21 cellular contexts compared by ENCODE assay signal in the genomic region with DNA sequence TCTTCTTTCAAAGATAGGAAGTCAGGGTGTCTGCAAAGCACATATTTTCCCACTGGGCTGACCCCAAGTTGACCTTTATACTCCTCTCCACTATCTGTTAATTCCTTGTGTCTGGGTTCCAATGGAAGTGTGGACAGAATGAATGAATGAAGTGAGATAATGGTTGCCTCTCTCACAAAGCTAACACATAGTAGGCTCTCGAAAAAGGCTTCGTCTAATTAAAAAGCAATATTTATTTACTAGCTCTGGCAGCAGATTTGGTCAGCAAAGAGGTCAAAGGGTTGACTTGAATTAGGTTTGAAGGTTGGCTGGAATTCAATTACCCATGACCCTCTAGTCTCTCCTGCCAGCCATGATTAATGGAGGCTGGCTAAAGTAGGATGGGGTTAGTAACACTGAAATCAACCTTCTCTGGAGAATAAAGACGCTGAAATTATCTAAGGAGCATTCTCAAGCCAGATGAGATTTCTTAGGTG.
DNase-seq lines count a peak whose midpoint lies in the region; ATAC-seq, FAIRE-seq and TF ChIP-seq lines count a peak whose summit lies in the region.
"Had no signal": no experiment of that assay in that cellular context is flagged by ENCODE, and none has a peak within 500 bp of the region (broad histone marks: within the 10 kb centered on the region; RNA-seq: fewer than 3 reads in every experiment).

No MANE protein-coding gene starts in this region.

- H2AFZ ChIP-seq in HepG2 (ENCODE audit: low read length), result no peak overlapping the region

- TF ChIP-seq CTCF in HepG2 (CRISPR knock-in tag; IDR thresholded peaks at IDR 0.05), result no peak
- no peak for TF ChIP-seq CTCF in right lobe of liver (IDR thresholded peaks at IDR 0.05)
- no peak for TF ChIP-seq CTCF in uterus (IDR thresholded peaks at IDR 0.05)

- CTCF ChIA-PET in HepG2 (lab: Yijun Ruan, JAX; ENCODE audit: low intra/inter-chr PET ratio, low total read pairs), result no interaction called here

- peak overlapping the region; percentile 96 for H3K27ac ChIP-seq in HepG2 (ENCODE audit: extremely low read length, insufficient read depth, low read length)
- H3K27ac ChIP-seq in right lobe of liver, result peak overlapping the region in 1 of 3 donors; percentile 10
- H3K27ac ChIP-seq in muscle layer of duodenum (ENCODE audit: low read length), result peak overlapping the region; percentile 28
- peak overlapping the region; percentile 4 to 39 for H3K27ac ChIP-seq in uterus
- H3K27ac ChIP-seq: HL-60, RWPE1 had no signal

- no peaks in the 10 kb centered on the region for H3K36me3 Mint-ChIP-seq in T-helper 2 cell treated with Interferon-gamma antibody and Interleukin-4, amounts not matched to agents 5 μg/mL and 100 μg/mL, for 36 hours (ENCODE audit: low read depth)
- H3K36me3 Mint-ChIP-seq: CD4-positive, alpha-beta memory T cell had no signal

- no peaks in the 10 kb centered on the region for H3K79me2 ChIP-seq in HepG2 (ENCODE audit: insufficient read depth, low read length)

- H3K4me1 Mint-ChIP-seq in T-helper 2 cell treated with Interferon-gamma antibody and Interleukin-4, amounts not matched to agents 5 μg/mL and 100 μg/mL, for 36 hours (ENCODE audit: low read depth), result peaks cover 3% of the 10 kb centered on the region

- H4K20me1 ChIP-seq in HepG2 (ENCODE audit: insufficient read depth, low read length), result no peaks in the 10 kb centered on the region

- H3K9ac ChIP-seq in HepG2 (ENCODE audit: insufficient read depth, low read depth, low read length), result no peak overlapping the region

- no peaks in the 10 kb centered on the region for H3K27me3 Mint-ChIP-seq in T-helper 2 cell treated with Interferon-gamma antibody and Interleukin-4, amounts not matched to agents 5 μg/mL and 100 μg/mL, for 36 hours (ENCODE audit: low read depth)
- H3K27me3 Mint-ChIP-seq: CD4-positive, alpha-beta memory T cell had no signal

- no peak for TF ChIP-seq RAD21 in HepG2 (CRISPR knock-in tag; IDR thresholded peaks at IDR 0.05)

- no peaks in the 10 kb centered on the region for H3K27me3 ChIP-seq in HepG2 (ENCODE audit: control insufficient read depth in 1 of 2, insufficient read depth in 2 of 2, low read length in 2 of 2)
- H3K27me3 ChIP-seq in right lobe of liver, result no peaks in the 10 kb centered on the region
- H3K27me3 ChIP-seq in muscle layer of duodenum (ENCODE audit: low read depth, low read length), result no peaks in the 10 kb centered on the region
- H3K27me3 ChIP-seq in uterus, result no peaks in the 10 kb centered on the region
- H3K27me3 ChIP-seq: BE2C had no signal

- no TSS peak for BruUV-seq in HepG2 (replicated peaks; lab: Mats Ljungman, UMichigan)

- TF ChIP-seq POLR2A in HepG2 (IDR thresholded peaks at IDR 0.05; ENCODE audit: insufficient read depth in 1 of 2, low read depth in 2 of 2, low read length in 2 of 2) (no peak), right lobe of liver (IDR thresholded peaks at IDR 0.05) (no peak), erythroblast (IDR thresholded peaks at IDR 0.05; ENCODE audit: low read length) (no peak), uterus (IDR thresholded peaks at IDR 0.05) (no peak)

- DNase-seq in HepG2 (ENCODE audit: low spot score) (no peak), right lobe of liver (no peak), erythroblast (lab: John Stamatoyannopoulos, UW) (peak; percentile 22 to 29), uterus (no peak), T-helper 9 cell (no peak)
- DNase-seq in T-helper 2 cell treated with Interferon-gamma antibody and Interleukin-4, amounts not matched to agents 5 μg/mL and 100 μg/mL, for 36 hours (ENCODE audit: low spot score), result no peak
- DNase-seq: 8988T; BE2C; CD4-positive, alpha-beta memory T cell; DMS79; H7; KBM-7; NCI-H1436 treated with DMSO at 0.1 percent for 48 hours; NCI-H2029 treated with DMSO at 0.1 percent for 48 hours; NCI-H2171 treated with DMSO at 0.1 percent for 48 hours; NCI-H774; PC-3 had no signal

- POLR2A ChIA-PET in HepG2 (lab: Yijun Ruan, JAX), result no interaction called here

- no peaks in the 10 kb centered on the region for H3K36me3 ChIP-seq in HepG2 (replicated peaks in 1 of 2; ENCODE audit: control insufficient read depth in 1 of 2, insufficient read depth in 2 of 2, low read length in 2 of 2)
- H3K36me3 ChIP-seq in right lobe of liver, result no peaks in the 10 kb centered on the region
- no peaks in the 10 kb centered on the region for H3K36me3 ChIP-seq in muscle layer of duodenum (ENCODE audit: control insufficient read depth in 1 of 2, insufficient read depth in 2 of 2, low read length in 2 of 2)
- H3K36me3 ChIP-seq in uterus, result no peaks in the 10 kb centered on the region
- H3K36me3 ChIP-seq: BE2C had no signal

- 83% methylated on average over 3 of the region's 3 CpGs for WGBS in HepG2 (ENCODE audit: low lambda C conversion rate)
- WGBS in right lobe of liver (ENCODE audit: insufficient coverage, low coverage, low lambda C conversion rate, missing lambda C conversion rate), result 30% methylated on average over 3 of the region's 3 CpGs

- TF ChIP-seq EP300 in HepG2 (IDR thresholded peaks at IDR 0.05; ENCODE audit: low read depth in 2 of 2, low read length in 2 of 2) (no peak), HepG2 (CRISPR knock-in tag; IDR thresholded peaks at IDR 0.05; ENCODE audit: borderline replicate concordance) (no peak)

- H3K27ac Mint-ChIP-seq in T-helper 2 cell treated with Interferon-gamma antibody and Interleukin-4, amounts not matched to agents 5 μg/mL and 100 μg/mL, for 36 hours, result no peak overlapping the region

- intact Hi-C loops in HepG2 (cut with micrococcal nuclease; ENCODE audit: unreplicated experiment), result no loop called here
- intact Hi-C loops in right lobe of liver (cut with DNase I), result loop anchor here (10.0 kb wide), 2 partner anchors 59 to 281 kb away; a partner anchor contains a TSS
- intact Hi-C loops in uterus (cut with DNase I; ENCODE audit: low total_unique reads), result no loop called here

- no peak overlapping the region for H3K4me2 ChIP-seq in HepG2 (ENCODE audit: low read depth, low read length)

- no peak overlapping the region for H3K4me3 Mint-ChIP-seq in T-helper 2 cell treated with Interferon-gamma antibody and Interleukin-4, amounts not matched to agents 5 μg/mL and 100 μg/mL, for 36 hours
- H3K4me3 Mint-ChIP-seq: CD4-positive, alpha-beta memory T cell had no signal

- in situ Hi-C loops in HepG2 (cut with HindIII; ENCODE audit: extremely low pct_ligation_motif_present, low pct_unique_long_range_greater_than_20kb), result no loop called here

- 0 out of 2 replicates have a peak, but pooled peaks cover 4% of the 10 kb centered on the region for H3K9me3 ChIP-seq in HepG2 (ENCODE audit: low read length)
- no peaks in the 10 kb centered on the region for H3K9me3 ChIP-seq in right lobe of liver
- H3K9me3 ChIP-seq in muscle layer of duodenum (ENCODE audit: control insufficient read depth in 1 of 2, low read length in 2 of 2), result no peaks in the 10 kb centered on the region
- H3K9me3 ChIP-seq in uterus, result no peaks in the 10 kb centered on the region
- H3K9me3 ChIP-seq: BE2C had no signal

- H3K4me1 ChIP-seq in HepG2 (ENCODE audit: insufficient read depth, low read length) (peaks cover 64% of the 10 kb centered on the region), right lobe of liver (peaks cover 0 to 44% (median 19%) of the 10 kb centered on the region in 4 donors), muscle layer of duodenum (ENCODE audit: control insufficient read depth in 1 of 2, insufficient read depth in 2 of 2, low read length in 2 of 2) (peaks cover 15 to 16% of the 10 kb centered on the region in 2 donors), uterus (peaks cover 8 to 26% of the 10 kb centered on the region in 2 donors)

- H3K4me3 ChIP-seq in HepG2 (replicated peaks in 1 of 3; ENCODE audit: insufficient read depth in 1 of 3, low read depth in 2 of 3, low read length in 3 of 3), result no peak overlapping the region
- no peak overlapping the region for H3K4me3 ChIP-seq in right lobe of liver
- no peak overlapping the region for H3K4me3 ChIP-seq in muscle layer of duodenum (ENCODE audit: low read depth in 1 of 2, low read length in 2 of 2)
- no peak overlapping the region for H3K4me3 ChIP-seq in uterus

- no peak for ATAC-seq in HepG2
- ATAC-seq in right lobe of liver, result no peak
- no peak for ATAC-seq in GM19455 (IDR thresholded peaks at IDR 0.05; ENCODE audit: unreplicated experiment)
- ATAC-seq: PC-3 had no signal

- FAIRE-seq in HepG2 (lab: Jason Lieb, UNC), result no peak

- no peaks in the 10 kb centered on the region for H3K9me3 Mint-ChIP-seq in T-helper 2 cell treated with Interferon-gamma antibody and Interleukin-4, amounts not matched to agents 5 μg/mL and 100 μg/mL, for 36 hours

TF ChIP-seq in HepG2, 621 proteins besides CTCF, POLR2A, EP300 and RAD21:
- TF ChIP-seq ZNF24 (IDR thresholded peaks at IDR 0.05) (0 out of 2 replicates have a peak, but pooled peaks have one; percentile 19), CREB1 (IDR thresholded peaks at IDR 0.05) (no peak), CREB1 (CRISPR knock-in tag; IDR thresholded peaks at IDR 0.05) (0 out of 2 replicates have a peak, but pooled peaks have one; percentile 4), RARA (CRISPR knock-in tag; IDR thresholded peaks at IDR 0.05) (peak; percentile 33; the same call in 1 of the 2 replicates), RFXANK (CRISPR knock-in tag; IDR thresholded peaks at IDR 0.05) (no peak)
- TF ChIP-seq, protein P1, sequence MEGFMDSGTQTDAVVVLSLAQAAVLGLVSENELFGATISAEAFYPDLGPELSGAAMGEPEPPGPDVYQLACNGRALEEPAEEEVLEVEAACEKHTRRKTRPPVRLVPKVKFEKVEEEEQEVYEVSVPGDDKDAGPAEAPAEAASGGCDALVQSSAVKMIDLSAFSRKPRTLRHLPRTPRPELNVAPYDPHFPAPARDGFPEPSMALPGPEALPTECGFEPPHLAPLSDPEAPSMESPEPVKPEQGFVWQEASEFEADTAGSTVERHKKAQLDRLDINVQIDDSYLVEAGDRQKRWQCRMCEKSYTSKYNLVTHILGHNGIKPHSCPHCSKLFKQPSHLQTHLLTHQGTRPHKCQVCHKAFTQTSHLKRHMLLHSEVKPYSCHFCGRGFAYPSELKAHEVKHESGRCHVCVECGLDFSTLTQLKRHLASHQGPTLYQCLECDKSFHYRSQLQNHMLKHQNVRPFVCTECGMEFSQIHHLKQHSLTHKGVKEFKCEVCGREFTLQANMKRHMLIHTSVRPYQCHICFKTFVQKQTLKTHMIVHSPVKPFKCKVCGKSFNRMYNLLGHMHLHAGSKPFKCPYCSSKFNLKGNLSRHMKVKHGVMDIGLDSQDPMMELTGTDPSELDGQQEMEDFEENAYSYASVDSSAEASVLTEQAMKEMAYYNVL (CRISPR knock-in tag; IDR thresholded peaks at IDR 0.05; ENCODE audit: borderline replicate concordance), result no peak

Comparison
In these comparisons a context has a peak if more than half of its experiments do, and no peak if none do; other contexts are left out.
1. intact Hi-C loops: an anchor here in right lobe of liver (10.0 kb wide); none called in HepG2 and uterus.
2. DNase-seq: peak in erythroblast (2 of 2); none in HepG2 (single experiment), right lobe of liver (0 of 3), uterus (0 of 2), T-helper 9 cell (single experiment) and T-helper 2 cell treated with Interferon-gamma antibody and Interleukin-4, amounts not matched to agents 5 μg/mL and 100 μg/mL, for 36 hours (single experiment).